ENCODE assay signal across 8 cellular contexts in the genomic region with DNA sequence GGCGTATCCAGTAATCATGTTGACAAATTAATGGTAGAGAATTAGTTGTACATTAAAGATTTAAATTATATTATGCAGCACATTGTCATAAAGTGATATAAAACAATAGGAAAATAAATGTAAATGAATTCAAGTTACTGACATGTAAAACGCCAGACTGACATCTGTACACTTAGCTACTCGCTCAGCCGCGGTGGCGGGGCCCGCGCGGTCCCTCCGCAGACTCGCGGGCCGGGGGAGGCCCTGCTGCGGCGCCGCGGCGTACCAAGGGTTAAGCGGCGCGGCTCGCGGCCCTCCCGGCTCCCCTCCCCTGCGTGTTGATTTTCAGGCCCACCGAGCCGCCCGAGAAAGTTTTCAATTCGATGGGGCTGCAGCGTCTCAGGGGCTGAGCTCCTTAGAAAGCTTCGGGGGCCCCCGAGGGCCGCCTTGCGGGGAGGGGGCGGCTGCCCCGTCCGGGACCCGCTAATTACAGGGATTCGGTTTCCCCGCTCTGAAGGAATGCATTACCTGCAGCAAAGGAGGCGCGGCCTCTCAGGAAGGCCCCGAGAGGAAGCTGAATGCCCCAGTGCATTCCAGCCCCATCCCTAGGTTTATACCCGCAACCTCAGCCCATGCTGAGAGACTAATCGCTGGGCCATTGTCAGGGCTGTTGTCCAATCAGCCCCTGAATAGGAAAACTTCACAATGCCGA.
DNase-seq lines count a peak whose midpoint lies in the region; ATAC-seq and TF ChIP-seq lines count a peak whose summit lies in the region.

No MANE protein-coding gene starts in this region.

- no peak for DNase-seq in stimulated activated naive CD8-positive, alpha-beta T cell treated with anti-CD3 and anti-CD28 coated beads, Interleukin-15, Interleukin-2, amounts not matched to agents 100 U/mL and 50 U/mL, for 24 hours
- DNase-seq in mesendoderm = peak; percentile 97
- DNase-seq in SIG-M5 (lab: John Stamatoyannopoulos, UW) = no peak

- no peaks in the 10 kb centered on the region for H3K9me3 Mint-ChIP-seq in stimulated activated naive CD8-positive, alpha-beta T cell treated with anti-CD3 and anti-CD28 coated beads, Interleukin-15, Interleukin-2, amounts not matched to agents 100 ng/mL and 50 ng/mL, for 24 hours
- H3K9me3 Mint-ChIP-seq in brain = peaks cover 0 to 10% (median 4%) of the 10 kb centered on the region in 5 experiments

- H3K4me2 ChIP-seq in mesendoderm (ENCODE audit: low read length) = peak overlapping the region; percentile 48

- H3K4me1 Mint-ChIP-seq in stimulated activated naive CD8-positive, alpha-beta T cell treated with anti-CD3 and anti-CD28 coated beads, Interleukin-15, Interleukin-2, amounts not matched to agents 100 ng/mL and 50 ng/mL, for 24 hours (ENCODE audit: low read depth) = peaks cover 14% of the 10 kb centered on the region
- peaks cover 24% of the 10 kb centered on the region for H3K4me1 Mint-ChIP-seq in brain

- peak overlapping the region; percentile 78 for H3K18ac ChIP-seq in mesendoderm (ENCODE audit: low read length)

- H3K36me3 ChIP-seq in mesendoderm (ENCODE audit: control insufficient read depth, insufficient read depth, low read length) = no peaks in the 10 kb centered on the region

- peaks cover 11% of the 10 kb centered on the region for H3K27me3 ChIP-seq in mesendoderm (ENCODE audit: insufficient read depth, low read length, poor library complexity)

- H3K27me3 Mint-ChIP-seq in stimulated activated naive CD8-positive, alpha-beta T cell treated with anti-CD3 and anti-CD28 coated beads, Interleukin-15, Interleukin-2, amounts not matched to agents 100 ng/mL and 50 ng/mL, for 24 hours = peaks cover 91% of the 10 kb centered on the region
- H3K27me3 Mint-ChIP-seq in brain = peaks cover 99% of the 10 kb centered on the region

- H2BK5ac ChIP-seq in mesendoderm (ENCODE audit: low read length) = no peak overlapping the region

- TF ChIP-seq CTCF in brain (conservative IDR thresholded peaks at IDR 0.05) = no peak

- H3K56ac ChIP-seq in mesendoderm (ENCODE audit: low read length) = peak overlapping the region; percentile 75

- H3K4me1 ChIP-seq in mesendoderm (ENCODE audit: control insufficient read depth, low read depth, low read length) = peaks cover 9% of the 10 kb centered on the region

- peak overlapping the region; percentile 33 for H3K27ac ChIP-seq in mesendoderm (ENCODE audit: low read depth, low read length)

- H2BK120ac ChIP-seq in mesendoderm (ENCODE audit: low read depth, low read length) = peak overlapping the region; percentile 61

- H4K5ac ChIP-seq in mesendoderm (ENCODE audit: low read length) = no peak overlapping the region

- H3K9ac ChIP-seq in mesendoderm (ENCODE audit: low read length) = no peak overlapping the region

- peak overlapping the region; percentile 30 for H4K8ac ChIP-seq in mesendoderm (ENCODE audit: low read depth, low read length)

- H3K79me2 ChIP-seq in mesendoderm (ENCODE audit: control insufficient read depth, insufficient read depth, low read length) = no peaks in the 10 kb centered on the region

- peak overlapping the region; percentile 64 for H3K4me3 Mint-ChIP-seq in stimulated activated naive CD8-positive, alpha-beta T cell treated with anti-CD3 and anti-CD28 coated beads, Interleukin-15, Interleukin-2, amounts not matched to agents 100 ng/mL and 50 ng/mL, for 24 hours
- H3K4me3 Mint-ChIP-seq in brain = peak overlapping the region; percentile 34 to 71 (median 54)

- no peak overlapping the region for H3K4ac ChIP-seq in mesendoderm (ENCODE audit: low read depth, low read length)

- H3K23ac ChIP-seq in mesendoderm (ENCODE audit: low read length) = no peak overlapping the region

- H2BK15ac ChIP-seq in mesendoderm (replicated peaks; ENCODE audit: low read depth) = no peak overlapping the region

- no peak for ATAC-seq in stimulated activated naive CD8-positive, alpha-beta T cell treated with anti-CD3 and anti-CD28 coated beads, Interleukin-15, Interleukin-2, amounts not matched to agents 100 U/mL and 50 U/mL, for 24 hours
- ATAC-seq in HG02840 (IDR thresholded peaks at IDR 0.05; ENCODE audit: low FRiP score, unreplicated experiment) (no peak), HG03469 (IDR thresholded peaks at IDR 0.05; ENCODE audit: unreplicated experiment) (no peak), GM18868 (IDR thresholded peaks at IDR 0.05; ENCODE audit: unreplicated experiment) (no peak)

- no peaks in the 10 kb centered on the region for H3K36me3 Mint-ChIP-seq in stimulated activated naive CD8-positive, alpha-beta T cell treated with anti-CD3 and anti-CD28 coated beads, Interleukin-15, Interleukin-2, amounts not matched to agents 100 ng/mL and 50 ng/mL, for 24 hours (ENCODE audit: low read depth)
- H3K36me3 Mint-ChIP-seq in brain = no peaks in the 10 kb centered on the region

- no CpG with 5 or more reads among the region's 46 CpGs for WGBS in mesendoderm (ENCODE audit: extremely low coverage, insufficient coverage, low lambda C conversion rate)

- H3K27ac Mint-ChIP-seq in stimulated activated naive CD8-positive, alpha-beta T cell treated with anti-CD3 and anti-CD28 coated beads, Interleukin-15, Interleukin-2, amounts not matched to agents 100 ng/mL and 50 ng/mL, for 24 hours = no peak overlapping the region
- H3K27ac Mint-ChIP-seq in brain = peak overlapping the region in 1 of 5 experiments; percentile 55

- H2AK5ac ChIP-seq in mesendoderm (ENCODE audit: low read length) = no peak overlapping the region

- H3K79me1 ChIP-seq in mesendoderm (ENCODE audit: low read length) = no peaks in the 10 kb centered on the region

- peak overlapping the region; percentile 6 for H3K4me3 ChIP-seq in mesendoderm (ENCODE audit: low read length)
